11 cellular contexts compared by ENCODE assay signal in genomic region chr15:77753238-77753873, GRCh38.
DNase-seq lines count a peak whose midpoint lies in the region; ATAC-seq, FAIRE-seq and TF ChIP-seq lines count a peak whose summit lies in the region.
"Had no signal": no experiment of that assay in that cellular context is flagged by ENCODE, and none has a peak within 500 bp of the region (broad histone marks: within the 10 kb centered on the region; RNA-seq: fewer than 3 reads in every experiment).

No MANE protein-coding gene starts in this region.

- H3K27ac ChIP-seq in IMR-90 (ENCODE audit: insufficient read depth, low read length) (no peak overlapping the region), K562 (ENCODE audit: extremely low read depth, low read depth, low read length) (no peak overlapping the region), body of pancreas (no peak overlapping the region)
- H3K27ac ChIP-seq: SK-N-MC had no signal

- H3K36me3 ChIP-seq in IMR-90 (ENCODE audit: control insufficient read depth, insufficient read depth, low read length) (no peaks in the 10 kb centered on the region), K562 (ENCODE audit: control insufficient read depth, insufficient read depth, low read length) (no peaks in the 10 kb centered on the region), body of pancreas (replicated peaks in 1 of 2; ENCODE audit: insufficient read depth in 1 of 2, low read depth in 2 of 2) (no peaks in the 10 kb centered on the region)

- no peak overlapping the region for H3K14ac ChIP-seq in IMR-90 (replicated peaks; ENCODE audit: low read depth, low read length)

- H3K27me3 ChIP-seq in IMR-90 (ENCODE audit: control insufficient read depth, insufficient read depth, low read length) (peaks cover 2% of the 10 kb centered on the region; the same call in 1 of the 2 replicates), K562 (ENCODE audit: control insufficient read depth in 2 of 2, insufficient read depth in 2 of 2, low read length in 2 of 2) (no peaks in the 10 kb centered on the region), body of pancreas (no peaks in the 10 kb centered on the region)

- no peak overlapping the region for H4K5ac ChIP-seq in IMR-90 (ENCODE audit: low read depth, low read length)

- H3K9me3 ChIP-seq in IMR-90 (ENCODE audit: control insufficient read depth, insufficient read depth, low read length) (no peaks in the 10 kb centered on the region), K562 (replicated peaks; ENCODE audit: control insufficient read depth, insufficient read depth, low read depth, low read length) (no peaks in the 10 kb centered on the region), body of pancreas (no peaks in the 10 kb centered on the region)

- no peaks in the 10 kb centered on the region for H3K79me1 ChIP-seq in IMR-90 (ENCODE audit: low read depth in 1 of 2, low read length in 2 of 2)

- no peak for TF ChIP-seq RAD21 in IMR-90 (IDR thresholded peaks at IDR 0.05; ENCODE audit: low read length)
- no peak for TF ChIP-seq RAD21 in K562 (CRISPR knock-in tag; conservative IDR thresholded peaks at IDR 0.05 in 1 of 2, IDR thresholded peaks at IDR 0.05 in 1 of 2)

- no peak for TF ChIP-seq EP300 in K562 (IDR thresholded peaks at IDR 0.05; ENCODE audit: low read length)

- H2AK5ac ChIP-seq in IMR-90 (ENCODE audit: low read depth, low read length): no peak overlapping the region

- dilution Hi-C loops in IMR-90 (cut with HindIII; ENCODE audit: low sequenced_read_pairs, unreplicated experiment): no loop called here

- POLR2A ChIA-PET in IMR-90 (lab: Charles Lee; ENCODE audit: unreplicated experiment): no interaction called here
- POLR2A ChIA-PET in K562 (lab: Yijun Ruan, JAX): interaction anchor here (0.5 to 0.6 kb wide), 2 partner anchors 25 to 69 kb away, joined by 3 read pairs; no protein-coding TSS in a partner anchor

- H2BK20ac ChIP-seq in IMR-90 (ENCODE audit: low read depth, low read length): no peak overlapping the region

- intact Hi-C loops in IMR-90 (cut with micrococcal nuclease) (no loop called here), K562 (cut with micrococcal nuclease) (no loop called here), sciatic nerve (cut with DNase I) (no loop called here), body of pancreas (cut with DNase I) (no loop called here)

- H3K4me3 ChIP-seq in IMR-90 (ENCODE audit: insufficient read depth, low read depth, low read length) (no peak overlapping the region), K562 (no peak overlapping the region), body of pancreas (no peak overlapping the region)
- H3K4me3 ChIP-seq: SK-N-MC had no signal

- no peak overlapping the region for H2BK15ac ChIP-seq in IMR-90 (ENCODE audit: low read depth, low read length)

- no peak overlapping the region for H3K18ac ChIP-seq in IMR-90 (ENCODE audit: low read depth, low read length)

- TF ChIP-seq CTCF in IMR-90 (conservative IDR thresholded peaks at IDR 0.05; ENCODE audit: low read depth, low read length): no peak
- TF ChIP-seq CTCF in K562 (IDR thresholded peaks at IDR 0.05 in 2 of 3, conservative IDR thresholded peaks at IDR 0.05 in 1 of 3; ENCODE audit: insufficient read depth in 2 of 3, low read depth in 1 of 3, low read length in 3 of 3): no peak
- TF ChIP-seq CTCF in body of pancreas (IDR thresholded peaks at IDR 0.05): no peak

- no peak overlapping the region for H4K8ac ChIP-seq in IMR-90 (ENCODE audit: low read depth in 2 of 2, low read length in 2 of 2)

- H4K91ac ChIP-seq in IMR-90 (ENCODE audit: insufficient read depth, low read depth, low read length): no peak overlapping the region

- H2AFZ ChIP-seq in IMR-90 (replicated peaks; ENCODE audit: low read length, poor library complexity) (peak overlapping the region; percentile 3), K562 (ENCODE audit: low read depth, low read length) (no peak overlapping the region)

- H3K4ac ChIP-seq in IMR-90 (ENCODE audit: low read depth, low read length): no peak overlapping the region

- no peaks in the 10 kb centered on the region for H3K79me2 ChIP-seq in K562 (ENCODE audit: control insufficient read depth, insufficient read depth, low read length)

- H3K9ac ChIP-seq in IMR-90 (ENCODE audit: low read depth, low read length) (no peak overlapping the region), K562 (ENCODE audit: insufficient read depth in 1 of 2, low read depth in 2 of 2, low read length in 2 of 2) (no peak overlapping the region)

- DNase-seq in ELR (ENCODE audit: low read depth) (peak; percentile 18), IMR-90 (peak; percentile 5), K562 (ENCODE audit: extremely low read depth in 1 of 4, low spot score in 3 of 4) (peak; percentile 57 to 67 (median 62)), medulla oblongata (ENCODE audit: extremely low spot score) (peak; percentile 44), sciatic nerve (ENCODE audit: low spot score) (no peak), body of pancreas (no peak), NCI-H146 treated with DMSO at 0.1 percent for 48 hours (lab: John Stamatoyannopoulos, UW; ENCODE audit: unreplicated experiment) (no peak)
- DNase-seq in activated CD8-positive, alpha-beta memory T cell treated with anti-CD3 and anti-CD28 coated beads, Interleukin-2, amount 50 U/mL, for 48 hours: no peak
- DNase-seq: activated naive CD4-positive, alpha-beta T cell treated with Interleukin-2 at 50 U/mL for 16 hours; KG1 had no signal

- H2BK5ac ChIP-seq in IMR-90 (ENCODE audit: low read depth, low read length, poor library complexity, severe bottlenecking): no peak overlapping the region

- H3K56ac ChIP-seq in IMR-90 (ENCODE audit: extremely low read depth, insufficient read depth, low read length): no peak overlapping the region

- peak; percentile 78 for ATAC-seq in IMR-90 (ENCODE audit: low read depth)
- peak; percentile 85 for ATAC-seq in K562
- ATAC-seq in sciatic nerve: no peak
- no peak for ATAC-seq in body of pancreas

- TF ChIP-seq POLR2A in IMR-90 (IDR thresholded peaks at IDR 0.05; ENCODE audit: low read depth, low read length): no peak
- TF ChIP-seq POLR2A in K562 (conservative IDR thresholded peaks at IDR 0.05): no peak
- no peak for TF ChIP-seq POLR2A in body of pancreas (IDR thresholded peaks at IDR 0.05)

- in situ Hi-C loops in IMR-90 (cut with MboI; ENCODE audit: low sequenced_read_pairs): no loop called here
- in situ Hi-C loops in K562 (cut with MboI): no loop called here

- H3K4me2 ChIP-seq in IMR-90 (ENCODE audit: low read depth, low read length): no peak overlapping the region
- no peak overlapping the region for H3K4me2 ChIP-seq in K562 (ENCODE audit: insufficient read depth, low read length)

- H2AK9ac ChIP-seq in IMR-90 (replicated peaks; ENCODE audit: low read depth, low read length, poor library complexity): no peak overlapping the region

- BruUV-seq in IMR-90 (replicated peaks; lab: Mats Ljungman, UMichigan) (no TSS peak), K562 (replicated peaks; lab: Mats Ljungman, UMichigan) (no TSS peak)

- H2BK120ac ChIP-seq in IMR-90 (ENCODE audit: low read depth, low read length): no peak overlapping the region

- no peak overlapping the region for H3K23ac ChIP-seq in IMR-90 (ENCODE audit: low read depth, low read length)

- H3K9me1 ChIP-seq in IMR-90 (ENCODE audit: insufficient read depth, low read length) (no peaks in the 10 kb centered on the region), K562 (ENCODE audit: control insufficient read depth, insufficient read depth, low read length) (no peaks in the 10 kb centered on the region)

- H4K20me1 ChIP-seq in IMR-90 (ENCODE audit: insufficient read depth, low read length) (0 out of 2 replicates have a peak, but pooled peaks cover 10% of the 10 kb centered on the region), K562 (replicated peaks; ENCODE audit: control insufficient read depth, insufficient read depth, low read length) (peaks cover 7% of the 10 kb centered on the region)

- FAIRE-seq in K562 (lab: Jason Lieb, UNC): peak; percentile 29

- CTCF ChIA-PET in IMR-90 (lab: Yijun Ruan, JAX): no interaction called here
- CTCF ChIA-PET in K562 (lab: Yijun Ruan, JAX; ENCODE audit: low intra/inter-chr PET ratio): no interaction called here

- H3K4me1 ChIP-seq in IMR-90 (ENCODE audit: control insufficient read depth, insufficient read depth, low read length): no peaks in the 10 kb centered on the region
- H3K4me1 ChIP-seq in K562 (replicated peaks in 1 of 2; ENCODE audit: control insufficient read depth in 2 of 2, insufficient read depth in 2 of 2, low read length in 2 of 2): peaks cover 0 to 12% of the 10 kb centered on the region in 2 experiments; a peak in 3 of 5 replicates
- H3K4me1 ChIP-seq in body of pancreas: no peaks in the 10 kb centered on the region

- WGBS in IMR-90 (ENCODE audit: extremely low coverage in 2 of 2, insufficient read length in 1 of 2), 2 experiments: no CpG with 5 or more reads among the region's 9 CpGs
- WGBS in K562 (ENCODE audit: insufficient coverage, low coverage, missing lambda C conversion rate): 3% methylated on average over 9 of the region's 9 CpGs
- WGBS in body of pancreas, 2 donors: 40 to 43% methylated on average over 7 to 9 of the region's 9 CpGs

TF ChIP-seq in IMR-90, 13 proteins besides CTCF, POLR2A, EP300 and RAD21 (continues in another document):
- TF ChIP-seq MXI1 (IDR thresholded peaks at IDR 0.05; ENCODE audit: borderline replicate concordance, low read depth, low read length): no peak
- no peak for TF ChIP-seq MAFK (IDR thresholded peaks at IDR 0.05; ENCODE audit: low read depth, low read length)
- no peak for TF ChIP-seq CHD1 (IDR thresholded peaks at IDR 0.05; ENCODE audit: low read depth, low read length)
- TF ChIP-seq MAZ (IDR thresholded peaks at IDR 0.05; ENCODE audit: borderline replicate concordance, low read depth, low read length): no peak
- no peak for TF ChIP-seq BHLHE40 (IDR thresholded peaks at IDR 0.05; ENCODE audit: low read depth, low read length)
- no peak for TF ChIP-seq RCOR1 (IDR thresholded peaks at IDR 0.05; ENCODE audit: insufficient replicate concordance, low read length)
- TF ChIP-seq CEBPB (IDR thresholded peaks at IDR 0.05; ENCODE audit: low read depth, low read length): no peak
- TF ChIP-seq RFX5 (IDR thresholded peaks at IDR 0.05; ENCODE audit: low read depth, low read length): no peak
- TF ChIP-seq SMC3 (IDR thresholded peaks at IDR 0.05; ENCODE audit: low read depth, low read length): no peak

TF ChIP-seq in K562, 482 proteins besides CTCF, POLR2A, EP300 and RAD21 (continues in another document):
- peak; percentile 97 for TF ChIP-seq EHMT2 (IDR thresholded peaks at IDR 0.05)

Comparison
In these comparisons a context has a peak if more than half of its experiments do, and no peak if none do; other contexts are left out.
1. DNase-seq: peak in ELR (single experiment), IMR-90 (single experiment), K562 (4 of 4) and medulla oblongata (single experiment); none in activated CD8-positive, alpha-beta memory T cell treated with anti-CD3 and anti-CD28 coated beads, Interleukin-2, amount 50 U/mL, for 48 hours (single experiment), sciatic nerve (single experiment), body of pancreas (0 of 4) and NCI-H146 treated with DMSO at 0.1 percent for 48 hours (single experiment).
2. ATAC-seq: peak in IMR-90 (single experiment) and K562 (single experiment); none in sciatic nerve (single experiment) and body of pancreas (single experiment).